Comparison of ENCODE assay signal across 10 cellular contexts in genomic region chr1:1034438-1034759, GRCh38. TPM values are rescaled to one million over a fixed set of nuclear protein-coding genes. Genes with fewer than 3 reads are reported as not detected.
A peak's percentile ranks its signal among the peaks of the same experiment; 100 is the strongest.
DNase-seq lines count a peak whose midpoint lies in the region; ATAC-seq, FAIRE-seq and TF ChIP-seq lines count a peak whose summit lies in the region.
"Had no signal": no experiment of that assay in that cellular context is flagged by ENCODE, and none has a peak within 500 bp of the region (broad histone marks: within the 10 kb centered on the region; RNA-seq: fewer than 3 reads in every experiment).

No MANE protein-coding gene starts in this region.

- POLR2A ChIA-PET in WTC11 (lab: Charles Lee) = interaction anchor here (1.5 to 1.6 kb wide), 2 partner anchors 10 to 82 kb away, joined by 3 to 4 read pairs; partner anchors contain the start of gene C1orf159

- H3K79me2 ChIP-seq in GM23248 (ENCODE audit: insufficient read depth) = no peaks in the 10 kb centered on the region

- no peaks in the 10 kb centered on the region for H3K4me1 ChIP-seq in GM23248 (ENCODE audit: insufficient read depth)

- in situ Hi-C loops in GM23248 (cut with MboI) = no loop called here

- TF ChIP-seq CTCF in WTC11 (IDR thresholded peaks at IDR 0.05) = no peak

- H3K9me2 ChIP-seq in GM23248 (ENCODE audit: insufficient read depth) = no peaks in the 10 kb centered on the region

- H3K36me3 Mint-ChIP-seq in WTC11 (peaks cover 5% of the 10 kb centered on the region; the same call in 1 of the 2 replicates), naive B cell (no peaks in the 10 kb centered on the region)

- ATAC-seq in WTC11 = no peak
- no peak for ATAC-seq in naive B cell (ENCODE audit: low read depth in 2 of 2)
- no peak for ATAC-seq in HG02840 (IDR thresholded peaks at IDR 0.05; ENCODE audit: low FRiP score, unreplicated experiment)

- no peak overlapping the region for H3K27ac ChIP-seq in GM23248
- H3K27ac ChIP-seq: WERI-Rb-1 had no signal

- H3K4me3 Mint-ChIP-seq in WTC11 (peak overlapping the region; percentile 67), naive B cell (peak overlapping the region in 7 of 8 donors; percentile 56 to 80 (median 69))

- H3K4me3 ChIP-seq in GM23248 = no peak overlapping the region

- H3K27ac Mint-ChIP-seq in WTC11 (no peak overlapping the region), naive B cell (peak overlapping the region in 3 of 6 donors; percentile 37 to 72 (median 57))

- H3K9ac ChIP-seq in GM23248 = no peak overlapping the region

- H3K9me3 ChIP-seq in GM23248 (ENCODE audit: low read depth) = no peaks in the 10 kb centered on the region

- H3K27me3 Mint-ChIP-seq in WTC11 (ENCODE audit: low read depth) (peaks cover 44% of the 10 kb centered on the region), naive B cell (peaks cover 4 to 53% (median 34%) of the 10 kb centered on the region in 3 donors)

- H4K20me1 ChIP-seq in GM23248 (ENCODE audit: insufficient read depth) = no peaks in the 10 kb centered on the region

- H3K27me3 ChIP-seq in GM23248 (replicated peaks; ENCODE audit: insufficient read depth) = peaks cover 8% of the 10 kb centered on the region

- no peaks in the 10 kb centered on the region for H3K9me3 Mint-ChIP-seq in WTC11
- no peaks in the 10 kb centered on the region for H3K9me3 Mint-ChIP-seq in naive B cell

- CTCF ChIA-PET in WTC11 (lab: Charles Lee) = interaction anchor here (0.7 to 4.3 kb wide), 10 partner anchors 10 to 92 kb away, joined by 4 to 57 read pairs (median 12); partner anchors contain the start of genes AGRN, HES4 and NOC2L

- peak; percentile 39 for DNase-seq in GM23248
- peak; percentile 45 for DNase-seq in WTC11 (ENCODE audit: low spot score)
- no peak for DNase-seq in naive B cell
- DNase-seq in LoVo (ENCODE audit: low spot score) = no peak
- no peak for DNase-seq in GM19239 (ENCODE audit: insufficient read length, low spot score)
- DNase-seq: DMS53; stimulated activated CD4-positive, alpha-beta T cell treated with anti-CD3 and anti-CD28 coated beads, Interleukin-2, amount 100 ng/mL, for 48 hours; WERI-Rb-1 had no signal

- H3F3A ChIP-seq in GM23248 (ENCODE audit: insufficient read depth) = no peaks in the 10 kb centered on the region

- 17 to 18% methylated on average over 21 to 27 of the region's 28 CpGs for WGBS in GM23248 (ENCODE audit: low coverage in 1 of 2, low lambda C conversion rate in 2 of 2, missing lambda C conversion rate in 2 of 2), 2 experiments

- no peak overlapping the region for H2AFZ ChIP-seq in GM23248

- peaks cover 10% of the 10 kb centered on the region for H3K4me1 Mint-ChIP-seq in WTC11
- peaks cover 27 to 42% (median 31%) of the 10 kb centered on the region in 3 donors for H3K4me1 Mint-ChIP-seq in naive B cell

- H3K4me2 ChIP-seq in GM23248 (ENCODE audit: unreplicated experiment) = no peak overlapping the region

- no peak for FAIRE-seq in GM19239 (lab: Jason Lieb, UNC)
- FAIRE-seq: urothelium cell line had no signal

- no peaks in the 10 kb centered on the region for H3K36me3 ChIP-seq in GM23248 (ENCODE audit: low read depth)

TF ChIP-seq in WTC11, 78 proteins besides CTCF, POLR2A, EP300 and RAD21:
- TF ChIP-seq HMGA2 (CRISPR knock-in tag; IDR thresholded peaks at IDR 0.05) (no peak), ATF2 (CRISPR knock-in tag; IDR thresholded peaks at IDR 0.05; ENCODE audit: borderline replicate concordance, low read depth) (no peak), ZNF219 (CRISPR knock-in tag; IDR thresholded peaks at IDR 0.05; ENCODE audit: borderline replicate concordance) (no peak), GRHL2 (CRISPR knock-in tag; IDR thresholded peaks at IDR 0.05; ENCODE audit: insufficient replicate concordance, severe bottlenecking) (no peak), AR (CRISPR knock-in tag; IDR thresholded peaks at IDR 0.05) (no peak)

RNA-seq across cellular contexts. Expression of gene AGRN, which starts 14.5 kb away (rescaled TPM):
- total RNA-seq in GM23248 (2014; rRNA removed; shearing (Covaris generic)) = 43.2 and 55.1 TPM in 2 replicates
- polyA plus RNA-seq in GM23248 (2016; fragmentation: Nextera tagmentation; extraction: Ambion mirVana) (1.4 and 1.8 TPM in 2 replicates), naive B cell (ENCODE audit: low read depth in 6 of 6) (under 1 TPM in 2 of 6 donors, not detected in 4; 0.04 to 0.52 TPM)
- 184 to 198 TPM (median 186 TPM) in 3 replicates for total RNA-seq in WTC11 (2021)

RNA-seq across cellular contexts. Expression of gene ISG15, which starts 21.1 kb away (rescaled TPM):
- 41.2 and 49.1 TPM in 2 replicates for total RNA-seq in GM23248 (2014; rRNA removed; shearing (Covaris generic))
- 77.0 and 85.7 TPM in 2 replicates for polyA plus RNA-seq in GM23248 (2016; fragmentation: Nextera tagmentation; extraction: Ambion mirVana)
- total RNA-seq in WTC11 (2021) = 29.5 to 38.3 TPM (median 36.1 TPM) in 3 replicates
- polyA plus RNA-seq in naive B cell (ENCODE audit: low read depth in 6 of 6) = 100 to 1,000 TPM in 4 of 6 donors, 10 to 100 TPM in 2; 55.1 to 183 (median 124) TPM

RNA-seq across cellular contexts. Expression of gene HES4, which starts 34.5 kb away (rescaled TPM):
- total RNA-seq in GM23248 (2014; rRNA removed; shearing (Covaris generic)) = 3.1 and 7.6 TPM in 2 replicates
- polyA plus RNA-seq in GM23248 (2016; fragmentation: Nextera tagmentation; extraction: Ambion mirVana) (3.7 and 4.1 TPM in 2 replicates), naive B cell (ENCODE audit: low read depth in 6 of 6) (under 1 TPM in 2 of 6 donors, not detected in 4; 0.45 to 0.64 TPM)
- 4.5 to 10.7 TPM (median 8.3 TPM) in 3 replicates for total RNA-seq in WTC11 (2021)

RNA-seq across cellular contexts. Expression of gene RNF223, which starts 39.7 kb away (rescaled TPM):
- total RNA-seq in GM23248 (2014; rRNA removed; shearing (Covaris generic)) = not detected in 2 replicates
- polyA plus RNA-seq in GM23248 (2016; fragmentation: Nextera tagmentation; extraction: Ambion mirVana) (not detected in 2 replicates), naive B cell (ENCODE audit: low read depth in 6 of 6) (not detected)
- total RNA-seq in WTC11 (2021) = not detected in 3 replicates

RNA-seq across cellular contexts. Expression of gene PERM1, which starts 52.5 kb away (rescaled TPM):
- not detected in 2 replicates for total RNA-seq in GM23248 (2014; rRNA removed; shearing (Covaris generic))
- 0.45 and 0.61 TPM in 2 replicates for polyA plus RNA-seq in GM23248 (2016; fragmentation: Nextera tagmentation; extraction: Ambion mirVana)
- not detected in 3 replicates for total RNA-seq in WTC11 (2021)
- polyA plus RNA-seq in naive B cell (ENCODE audit: low read depth in 6 of 6) = not detected

Comparison
In these comparisons a context has a peak if more than half of its experiments do, and no peak if none do; other contexts are left out.
1. DNase-seq: peak in GM23248 (single experiment) and WTC11 (single experiment); none in naive B cell (single experiment), LoVo (single experiment) and GM19239 (single experiment).